Comparison of ENCODE assay signal across 1 cellular context in genomic region chr16:2251281-2252111, GRCh38.
A peak's percentile ranks its signal among the peaks of the same experiment; 100 is the strongest.
TF ChIP-seq lines count a peak whose summit lies in the region.

TSS of gene ECI1 (minus strand) at chr16:2251587. CDS start at chr16:2251566, 21 bp downstream.

TF ChIP-seq in K562, 482 proteins besides CTCF, POLR2A, EP300 and RAD21 (continued from another document and continues in another):
- TF ChIP-seq E4F1 (CRISPR knock-in tag; IDR thresholded peaks at IDR 0.05; ENCODE audit: borderline replicate concordance) (no peak), HDAC2 (IDR thresholded peaks at IDR 0.05) (no peak), BCOR (IDR thresholded peaks at IDR 0.05) (peak; percentile 42; the same call in 1 of the 2 replicates), ZNF184 (CRISPR knock-in tag; IDR thresholded peaks at IDR 0.05) (no peak), RBM25 (IDR thresholded peaks at IDR 0.05; ENCODE audit: low read depth, low read length, severe bottlenecking) (no peak), STAT5B (CRISPR knock-in tag; IDR thresholded peaks at IDR 0.05) (no peak), MEF2A (IDR thresholded peaks at IDR 0.05; ENCODE audit: control insufficient read depth, low read depth, low read length) (no peak), CAMTA2 (CRISPR knock-in tag; conservative IDR thresholded peaks at IDR 0.05) (no peak), CGGBP1 (CRISPR knock-in tag; IDR thresholded peaks at IDR 0.05) (no peak), KHSRP (IDR thresholded peaks at IDR 0.05) (no peak), THAP12 (CRISPR knock-in tag; IDR thresholded peaks at IDR 0.05) (peak; percentile 39; the same call in 1 of the 2 replicates), RNF219 (CRISPR knock-in tag; IDR thresholded peaks at IDR 0.05) (no peak), ZNF398 (CRISPR knock-in tag; IDR thresholded peaks at IDR 0.05) (no peak), POLR2H (tag; IDR thresholded peaks at IDR 0.05; ENCODE audit: low read depth) (peak; percentile 90), ZNF133 (CRISPR knock-in tag; IDR thresholded peaks at IDR 0.05) (no peak), ZNF668 (CRISPR knock-in tag; IDR thresholded peaks at IDR 0.05) (no peak), ZNF121 (CRISPR knock-in tag; conservative IDR thresholded peaks at IDR 0.05) (no peak), SIN3A (IDR thresholded peaks at IDR 0.05; ENCODE audit: borderline replicate concordance in 2 of 2, control insufficient read depth in 1 of 2, low read depth in 2 of 2, low read length in 2 of 2) (peak; percentile 57 to 61; a peak in 2 of 4 replicates), FOXJ2 (tag; IDR thresholded peaks at IDR 0.05) (no peak), ZNF408 (CRISPR knock-in tag; IDR thresholded peaks at IDR 0.05; ENCODE audit: low read depth) (no peak), ZNF165 (CRISPR knock-in tag; IDR thresholded peaks at IDR 0.05; ENCODE audit: borderline replicate concordance) (peak; percentile 94; the same call in 1 of the 2 replicates), CREB1 (IDR thresholded peaks at IDR 0.05) (peak; percentile 40), CREB1 (CRISPR knock-in tag; IDR thresholded peaks at IDR 0.05) (no peak; the same call in 1 of the 2 replicates), FOXM1 (IDR thresholded peaks at IDR 0.05; ENCODE audit: low read depth) (peak; percentile 54), FOXM1 (CRISPR knock-in tag; IDR thresholded peaks at IDR 0.05; ENCODE audit: low read depth) (no peak), PRPF4 (IDR thresholded peaks at IDR 0.05; ENCODE audit: insufficient read depth, low read depth, low read length, poor library complexity, severe bottlenecking) (peak; percentile 74), PATZ1 (CRISPR knock-in tag; IDR thresholded peaks at IDR 0.05; ENCODE audit: borderline replicate concordance) (peak; percentile 68; the same call in 1 of the 2 replicates), NR4A1 (CRISPR knock-in tag; IDR thresholded peaks at IDR 0.05) (no peak), NR4A1 (tag; IDR thresholded peaks at IDR 0.05) (0 out of 2 replicates have a peak, but pooled peaks have one; percentile 10), CREBBP (IDR thresholded peaks at IDR 0.05; ENCODE audit: low read depth, low read length) (no peak), PCBP2 (IDR thresholded peaks at IDR 0.05; ENCODE audit: low read depth, low read length, poor library complexity, severe bottlenecking) (no peak), PPARD (CRISPR knock-in tag; IDR thresholded peaks at IDR 0.05) (no peak), ESRRB (CRISPR knock-in tag; IDR thresholded peaks at IDR 0.05; ENCODE audit: borderline replicate concordance) (no peak), NKRF (IDR thresholded peaks at IDR 0.05; ENCODE audit: borderline replicate concordance) (no peak)
